In genomic region chr22:17115311-17115710, GRCh38 we compare ENCODE assay signal across 21 cellular contexts. TPM values are rescaled to one million over a fixed set of nuclear protein-coding genes. Genes with fewer than 3 reads are reported as not detected.
DNase-seq lines count a peak whose midpoint lies in the region; FAIRE-seq and TF ChIP-seq lines count a peak whose summit lies in the region.
"Had no signal": no experiment of that assay in that cellular context is flagged by ENCODE, and none has a peak within 500 bp of the region (broad histone marks: within the 10 kb centered on the region; RNA-seq: fewer than 3 reads in every experiment).

No MANE protein-coding gene starts in this region.

- peak overlapping the region in 5 of 8 donors; percentile 41 to 86 (median 67) for H3K27ac Mint-ChIP-seq in CD8-positive, alpha-beta memory T cell

- peaks cover 0 to 5% of the 10 kb centered on the region in 2 donors for H3K27me3 Mint-ChIP-seq in CD8-positive, alpha-beta memory T cell

- peak overlapping the region in 1 of 7 donors; percentile 50 for H3K4me3 Mint-ChIP-seq in CD8-positive, alpha-beta memory T cell
- H3K4me3 Mint-ChIP-seq: activated CD4-positive, alpha-beta memory T cell treated with anti-CD3 and anti-CD28 coated beads, Interleukin-2, amount 10 ng/mL, durations not matched to agents 7 days and 5 days had no signal

- no peak for FAIRE-seq in H54 (lab: Jason Lieb, UNC)
- FAIRE-seq: astrocyte, endothelial cell of umbilical vein, GM12891, TTC549 had no signal

- H3K36me3 ChIP-seq in CD8-positive, alpha-beta memory T cell (ENCODE audit: insufficient read depth, low read length), result no peaks in the 10 kb centered on the region
- no peaks in the 10 kb centered on the region for H3K36me3 ChIP-seq in sigmoid colon
- H3K36me3 ChIP-seq: vagina had no signal

- intact Hi-C loops in sigmoid colon (cut with DNase I), result no loop called here

- H3K36me3 Mint-ChIP-seq in CD8-positive, alpha-beta memory T cell, result peaks cover 0 to 14% (median 0%) of the 10 kb centered on the region in 3 donors

- H3K9me3 Mint-ChIP-seq in CD8-positive, alpha-beta memory T cell, result no peaks in the 10 kb centered on the region
- H3K9me3 Mint-ChIP-seq: activated CD4-positive, alpha-beta memory T cell treated with anti-CD3 and anti-CD28 coated beads, Interleukin-2, amount 10 ng/mL, durations not matched to agents 7 days and 5 days had no signal

- no peak for TF ChIP-seq POLR2A in sigmoid colon (IDR thresholded peaks at IDR 0.05)
- TF ChIP-seq POLR2A in H54 (IDR thresholded peaks at IDR 0.05; ENCODE audit: low read depth, low read length), result no peak

- H3K9me3 ChIP-seq in CD8-positive, alpha-beta memory T cell (ENCODE audit: low read length), result no peaks in the 10 kb centered on the region
- no peaks in the 10 kb centered on the region for H3K9me3 ChIP-seq in sigmoid colon
- H3K9me3 ChIP-seq: heart right ventricle, suprapubic skin, vagina had no signal

- H3K27me3 ChIP-seq in CD8-positive, alpha-beta memory T cell (ENCODE audit: insufficient read depth, low read length, poor library complexity, severe bottlenecking), result no peaks in the 10 kb centered on the region
- peaks cover 7 to 22% (median 15%) of the 10 kb centered on the region in 3 donors for H3K27me3 ChIP-seq in sigmoid colon
- H3K27me3 ChIP-seq: vagina had no signal

- H3K4me1 ChIP-seq in CD8-positive, alpha-beta memory T cell (ENCODE audit: insufficient read depth, low read length), result peaks cover 56% of the 10 kb centered on the region
- peaks cover 0 to 1% (median 0%) of the 10 kb centered on the region in 4 donors for H3K4me1 ChIP-seq in sigmoid colon
- H3K4me1 ChIP-seq: vagina had no signal

- no peak for TF ChIP-seq CTCF in sigmoid colon (IDR thresholded peaks at IDR 0.05)

- no peak overlapping the region for H3K4me3 ChIP-seq in CD8-positive, alpha-beta memory T cell (ENCODE audit: low read length)
- no peak overlapping the region for H3K4me3 ChIP-seq in sigmoid colon
- H3K4me3 ChIP-seq: coronary artery, heart right ventricle, suprapubic skin, vagina had no signal

- no peak overlapping the region for H3K27ac ChIP-seq in CD8-positive, alpha-beta memory T cell (ENCODE audit: low read depth, low read length)
- peak overlapping the region; percentile 69 for H3K27ac ChIP-seq in angular gyrus (ENCODE audit: low read depth, low read length)
- H3K27ac ChIP-seq in sigmoid colon, result no peak overlapping the region
- H3K27ac ChIP-seq: coronary artery, RWPE1, suprapubic skin, vagina had no signal

- CTCF ChIA-PET in CD8-positive, alpha-beta memory T cell (lab: Charles Lee), result interaction anchor here (1.0 to 3.0 kb wide), 3 partner anchors 12 to 57 kb away, joined by 3 to 26 read pairs (median 4); no protein-coding TSS in a partner anchor

- peak; percentile 50 for DNase-seq in activated effector memory CD4-positive, alpha-beta T cell treated with anti-CD3 and anti-CD28 coated beads, Interleukin-2, amount 50 U/mL, for 16 hours
- no peak for DNase-seq in activated effector memory CD4-positive, alpha-beta T cell treated with Interleukin-2 at 50 U/mL for 16 hours
- peak in 1 of 5 donors; percentile 6 for DNase-seq in CD8-positive, alpha-beta memory T cell
- DNase-seq in sigmoid colon, result peak; percentile 30
- no peak for DNase-seq in H54 (ENCODE audit: insufficient read length, low spot score)
- no peak for DNase-seq in NCI-H82 treated with DMSO at 0.1 percent for 48 hours (lab: John Stamatoyannopoulos, UW; ENCODE audit: unreplicated experiment)
- no peak for DNase-seq in iPS-NIHi11 (ENCODE audit: low spot score)
- DNase-seq: activated CD4-positive, alpha-beta memory T cell treated with anti-CD3 and anti-CD28 coated beads, Interleukin-2, amount 10 ng/mL, durations not matched to agents 7 days and 5 days; heart right ventricle; left ventricle myocardium superior; NCI-H1417 treated with DMSO at 0.1 percent for 48 hours; NCI-H524 treated with DMSO at 0.1 percent for 48 hours had no signal

- WGBS in sigmoid colon, 2 donors, result 46 to 73% methylated on average over 3 of the region's 3 CpGs

- peaks cover 52 to 73% (median 62%) of the 10 kb centered on the region in 3 donors for H3K4me1 Mint-ChIP-seq in CD8-positive, alpha-beta memory T cell

- no peak for TF ChIP-seq EP300 in sigmoid colon (IDR thresholded peaks at IDR 0.05)

- POLR2A ChIA-PET in CD8-positive, alpha-beta memory T cell (lab: Charles Lee), result no interaction called here

RNA-seq across cellular contexts. Expression of gene TMEM121B, which starts 5.8 kb away (rescaled TPM):
- under 1 TPM; 0.11 to 0.15 TPM for total RNA-seq in CD8-positive, alpha-beta memory T cell
- polyA plus RNA-seq in CD8-positive, alpha-beta memory T cell, result not detected
- under 1 TPM in 3 of 4 donors, not detected in 1; 0.36 to 0.54 (median 0.49) TPM for total RNA-seq in sigmoid colon
- polyA plus RNA-seq in sigmoid colon, result under 1 TPM in 1 of 3 donors, not detected in 2; 0.17 TPM
- total RNA-seq: activated CD4-positive, alpha-beta memory T cell treated with anti-CD3 and anti-CD28 coated beads, Interleukin-2, amount 10 ng/mL, durations not matched to agents 7 days and 5 days; vagina had no signal

RNA-seq across cellular contexts. Expression of gene IL17RA, which starts 30.5 kb away (rescaled TPM):
- 10 to 100 TPM; 21.7 to 22.0 TPM for total RNA-seq in CD8-positive, alpha-beta memory T cell
- 30.2 TPM for polyA plus RNA-seq in CD8-positive, alpha-beta memory T cell
- total RNA-seq in sigmoid colon, result 1 to 10 TPM; 7.5 to 8.6 (median 8.4) TPM
- 10 to 100 TPM in 1 of 3 donors, 1 to 10 TPM in 2; 1.2 to 10.4 (median 3.9) TPM for polyA plus RNA-seq in sigmoid colon

RNA-seq across cellular contexts. Expression of gene HDHD5, which starts 43.8 kb away (rescaled TPM):
- 10 to 100 TPM; 38.6 to 40.0 TPM for total RNA-seq in CD8-positive, alpha-beta memory T cell
- 53.5 TPM for polyA plus RNA-seq in CD8-positive, alpha-beta memory T cell
- total RNA-seq in sigmoid colon, result 10 to 100 TPM; 26.7 to 39.3 (median 34.4) TPM
- polyA plus RNA-seq in sigmoid colon, result 10 to 100 TPM; 27.0 to 49.0 (median 33.5) TPM

Comparison
In these comparisons a context has a peak if more than half of its experiments do, and no peak if none do; other contexts are left out.
1. DNase-seq: peak in activated effector memory CD4-positive, alpha-beta T cell treated with anti-CD3 and anti-CD28 coated beads, Interleukin-2, amount 50 U/mL, for 16 hours (single experiment) and sigmoid colon (single experiment); none in activated effector memory CD4-positive, alpha-beta T cell treated with Interleukin-2 at 50 U/mL for 16 hours (single experiment), H54 (single experiment), NCI-H82 treated with DMSO at 0.1 percent for 48 hours (single experiment) and iPS-NIHi11 (single experiment).